In genomic region chr2:231407686-231408085, GRCh38 we compare ENCODE assay signal across 1 cellular context. TPM values are rescaled to one million over a fixed set of nuclear protein-coding genes. Genes with fewer than 3 reads are reported as not detected.
"Had no signal": no experiment of that assay in that cellular context is flagged by ENCODE, and none has a peak within 500 bp of the region (broad histone marks: within the 10 kb centered on the region; RNA-seq: fewer than 3 reads in every experiment).

No MANE protein-coding gene starts in this region.

RNA-seq across cellular contexts. Expression of gene B3GNT7, which starts 12.2 kb away (rescaled TPM):
- polyA plus RNA-seq: K562 had no signal
